ENCODE assay signal across 8 cellular contexts in genomic region chr10:77636967-77637473, GRCh38. TPM values are rescaled to one million over a fixed set of nuclear protein-coding genes. Genes with fewer than 3 reads are reported as not detected.
DNase-seq lines count a peak whose midpoint lies in the region; ATAC-seq and TF ChIP-seq lines count a peak whose summit lies in the region.

No MANE protein-coding gene starts in this region.

- H3K36me3 ChIP-seq in ES-I3 (ENCODE audit: insufficient read depth, low read length) (no peaks in the 10 kb centered on the region), Peyer's patch (no peaks in the 10 kb centered on the region), psoas muscle (ENCODE audit: insufficient read depth in 1 of 2, low read depth in 1 of 2) (no peaks in the 10 kb centered on the region)

- TF ChIP-seq CTCF in Peyer's patch (IDR thresholded peaks at IDR 0.05) (no peak), fibroblast of mammary gland (conservative IDR thresholded peaks at IDR 0.05; ENCODE audit: control insufficient read depth, insufficient read depth, low read depth, low read length) (no peak), psoas muscle (IDR thresholded peaks at IDR 0.05) (no peak)

- peak in 3 of 4 donors; percentile 2 to 30 (median 25) for ATAC-seq in psoas muscle

- intact Hi-C loops in psoas muscle (cut with DNase I), result loop anchor here in 1 of 2 donors (5.0 kb wide), 1 partner anchor 45 kb away; no protein-coding TSS in a partner anchor

- peak overlapping the region in 2 of 4 donors; percentile 60 to 73 for H3K27ac ChIP-seq in Peyer's patch
- no peak overlapping the region for H3K27ac ChIP-seq in psoas muscle

- H3K9ac ChIP-seq in ES-I3 (ENCODE audit: low read depth, low read length), result peak overlapping the region; percentile 74

- H3K9me3 ChIP-seq in ES-I3 (ENCODE audit: control insufficient read depth, insufficient read depth, low read length), result no peaks in the 10 kb centered on the region
- no peaks in the 10 kb centered on the region for H3K9me3 ChIP-seq in Peyer's patch
- no peaks in the 10 kb centered on the region for H3K9me3 ChIP-seq in psoas muscle

- no peak for DNase-seq in Peyer's patch
- DNase-seq in fibroblast of mammary gland (ENCODE audit: low read depth), result no peak
- DNase-seq in psoas muscle, result peak in 1 of 2 donors; percentile 16
- no peak for DNase-seq in AG08395 (ENCODE audit: low spot score)
- no peak for DNase-seq in activated effector memory CD4-positive, alpha-beta T cell treated with anti-CD3 and anti-CD28 coated beads, Interleukin-2, amount 50 U/mL, for 16 hours
- DNase-seq in NCI-H1436 (lab: John Stamatoyannopoulos, UW), result no peak
- DNase-seq in GOT3 (lab: John Stamatoyannopoulos, UW), result no peak

- TF ChIP-seq POLR2A in Peyer's patch (IDR thresholded peaks at IDR 0.05), result no peak

- H3K4me3 ChIP-seq in Peyer's patch (peak overlapping the region; percentile 20 to 70 (median 42)), fibroblast of mammary gland (ENCODE audit: control insufficient read depth, low read depth, low read length) (peak overlapping the region; percentile 70), psoas muscle (peak overlapping the region; percentile 81)

- H3K4me1 ChIP-seq in ES-I3 (ENCODE audit: insufficient read depth, low read length), result peaks cover 11% of the 10 kb centered on the region
- peaks cover 0 to 18% (median 0%) of the 10 kb centered on the region in 4 donors for H3K4me1 ChIP-seq in Peyer's patch
- peaks cover 8% of the 10 kb centered on the region for H3K4me1 ChIP-seq in psoas muscle

- H3K27me3 ChIP-seq in Peyer's patch (peaks cover 0 to 12% of the 10 kb centered on the region in 2 donors), psoas muscle (ENCODE audit: insufficient read depth in 3 of 3, low read length in 2 of 3) (peaks cover 0 to 17% (median 3%) of the 10 kb centered on the region in 3 donors)

- WGBS in psoas muscle, 3 donors, result 1 to 2% (median 1%) methylated on average over 38 to 52 of the region's 52 CpGs

RNA-seq across cellular contexts. Expression of gene KCNMA1, which starts 0.6 kb away (rescaled TPM):
- total RNA-seq in Peyer's patch, result 10 to 100 TPM; 17.8 to 29.1 (median 23.9) TPM
- 10 to 100 TPM in 3 of 4 donors, 1 to 10 TPM in 1; 7.9 to 53.0 (median 21.3) TPM for total RNA-seq in psoas muscle
- polyA plus RNA-seq in psoas muscle, result 10 to 100 TPM; 41.9 to 49.0 (median 47.4) TPM
